Comparison of ENCODE assay signal across 8 cellular contexts in genomic region chr3:108124337-108125150, GRCh38. TPM values are rescaled to one million over a fixed set of nuclear protein-coding genes. Genes with fewer than 3 reads are reported as not detected.
DNase-seq lines count a peak whose midpoint lies in the region; ATAC-seq and TF ChIP-seq lines count a peak whose summit lies in the region.

No MANE protein-coding gene starts in this region.

- no peak overlapping the region for H3K4me2 ChIP-seq in PC-3 (ENCODE audit: low read length)

- no peaks in the 10 kb centered on the region for H3K9me2 ChIP-seq in PC-3 (replicated peaks; ENCODE audit: low read length)

- H3K27ac ChIP-seq in PC-3 (ENCODE audit: low read length) = no peak overlapping the region

- H3K27me3 Mint-ChIP-seq in activated T-cell treated with anti-CD3 and anti-CD28 coated beads, Interleukin-2, amount 50 U/mL, for 72 hours (ENCODE audit: low read depth) = no peaks in the 10 kb centered on the region

- intact Hi-C loops in mucosa of descending colon (cut with DNase I, micrococcal nuclease) = no loop called here
- intact Hi-C loops in PC-3 (cut with micrococcal nuclease) = no loop called here

- H2AFZ ChIP-seq in PC-3 (ENCODE audit: low read length) = no peak overlapping the region

- H3K79me2 ChIP-seq in PC-3 (ENCODE audit: low read length) = no peaks in the 10 kb centered on the region

- ATAC-seq in GM18907 (IDR thresholded peaks at IDR 0.05; ENCODE audit: unreplicated experiment) (peak; percentile 91), HG02970 (IDR thresholded peaks at IDR 0.05; ENCODE audit: low FRiP score, unreplicated experiment) (peak; percentile 80), mucosa of descending colon (peak; percentile 67), PC-3 (no peak)
- ATAC-seq in activated T-cell treated with anti-CD3 and anti-CD28 coated beads, Interleukin-2, amount 50 U/mL, for 72 hours (replicated peaks in 1 of 2) = peak; percentile 70 to 71

- H3K9ac ChIP-seq in PC-3 (ENCODE audit: low read length) = no peak overlapping the region

- H3K4me3 ChIP-seq in mucosa of descending colon = no peak overlapping the region
- no peak overlapping the region for H3K4me3 ChIP-seq in PC-3 (ENCODE audit: low read length)

- no TSS peak for BruUV-seq in PC-3 (replicated peaks; lab: Mats Ljungman, UMichigan)

- H3F3A ChIP-seq in PC-3 (ENCODE audit: low read length, unreplicated experiment) = no peaks in the 10 kb centered on the region

- DNase-seq in NOMO-1 treated with dmso at 0.1 percent for 144 hours (lab: John Stamatoyannopoulos, UW; ENCODE audit: unreplicated experiment) (peak; percentile 62), mucosa of descending colon (peak in 1 of 3 donors; percentile 22), superior temporal gyrus (ENCODE audit: extremely low spot score) (peak; percentile 56), PC-3 (no peak), GOT3 (lab: John Stamatoyannopoulos, UW) (no peak)
- DNase-seq in activated T-cell treated with anti-CD3 and anti-CD28 coated beads, Interleukin-2, amount 50 U/mL, for 72 hours = peak; percentile 74 to 76

- no peaks in the 10 kb centered on the region for H4K20me1 ChIP-seq in PC-3 (ENCODE audit: low read length)

- H3K9me3 ChIP-seq in mucosa of descending colon (no peaks in the 10 kb centered on the region), PC-3 (ENCODE audit: low read length) (no peaks in the 10 kb centered on the region)

- TF ChIP-seq CTCF in mucosa of descending colon (IDR thresholded peaks at IDR 0.05) (no peak), PC-3 (conservative IDR thresholded peaks at IDR 0.05; ENCODE audit: low read depth, low read length) (no peak)

- H3K36me3 ChIP-seq in mucosa of descending colon (ENCODE audit: low read depth) (no peaks in the 10 kb centered on the region), PC-3 (ENCODE audit: low read depth, low read length) (no peaks in the 10 kb centered on the region)

- no peaks in the 10 kb centered on the region for H3K27me3 ChIP-seq in PC-3 (ENCODE audit: low read length)

- H3K4me1 ChIP-seq in mucosa of descending colon (ENCODE audit: low read depth) = no peaks in the 10 kb centered on the region
- no peaks in the 10 kb centered on the region for H3K4me1 ChIP-seq in PC-3 (ENCODE audit: insufficient read depth, low read length)

- POLR2A ChIA-PET in PC-3 (lab: Charles Lee; ENCODE audit: unreplicated experiment) = no interaction called here

- peaks cover 76% of the 10 kb centered on the region for H3K4me1 Mint-ChIP-seq in activated T-cell treated with anti-CD3 and anti-CD28 coated beads, Interleukin-2, amount 50 U/mL, for 72 hours (ENCODE audit: low read depth)

- H3K9me3 Mint-ChIP-seq in activated T-cell treated with anti-CD3 and anti-CD28 coated beads, Interleukin-2, amount 50 U/mL, for 72 hours = peaks cover 3 to 4% of the 10 kb centered on the region in 2 donors

- H3K36me3 Mint-ChIP-seq in activated T-cell treated with anti-CD3 and anti-CD28 coated beads, Interleukin-2, amount 50 U/mL, for 72 hours (ENCODE audit: insufficient read depth in 2 of 2) = peaks cover 20 to 27% of the 10 kb centered on the region in 2 donors

- H3K27ac Mint-ChIP-seq in activated T-cell treated with anti-CD3 and anti-CD28 coated beads, Interleukin-2, amount 50 U/mL, for 72 hours = peak overlapping the region; percentile 100

- CTCF ChIA-PET in PC-3 (lab: Charles Lee) = no interaction called here

- peak overlapping the region; percentile 96 to 98 for H3K4me3 Mint-ChIP-seq in activated T-cell treated with anti-CD3 and anti-CD28 coated beads, Interleukin-2, amount 50 U/mL, for 72 hours

RNA-seq across cellular contexts. Expression of gene CD47, which starts 33.7 kb away (rescaled TPM):
- total RNA-seq in activated T-cell treated with anti-CD3 and anti-CD28 coated beads, Interleukin-2, amount 50 U/mL, for 72 hours = 100 to 1,000 TPM; 139 to 153 TPM
- total RNA-seq in mucosa of descending colon (10 to 100 TPM; 68.5 to 83.0 (median 73.2) TPM), PC-3 (2014; rRNA removed) (48.4 and 63.6 TPM in 2 replicates)

Comparison
In these comparisons a context has a peak if more than half of its experiments do, and no peak if none do; other contexts are left out.
1. DNase-seq: peak in NOMO-1 treated with dmso at 0.1 percent for 144 hours (single experiment), activated T-cell treated with anti-CD3 and anti-CD28 coated beads, Interleukin-2, amount 50 U/mL, for 72 hours (2 of 2) and superior temporal gyrus (single experiment); none in PC-3 (single experiment) and GOT3 (single experiment).